9 cellular contexts compared by ENCODE assay signal in genomic region chr2:206250041-206250897, GRCh38. TPM values are rescaled to one million over a fixed set of nuclear protein-coding genes. Genes with fewer than 3 reads are reported as not detected.
DNase-seq lines count a peak whose midpoint lies in the region; ATAC-seq and FAIRE-seq lines count a peak whose summit lies in the region.
"Had no signal": no experiment of that assay in that cellular context is flagged by ENCODE, and none has a peak within 500 bp of the region (broad histone marks: within the 10 kb centered on the region; RNA-seq: fewer than 3 reads in every experiment).

No MANE protein-coding gene starts in this region.

- peaks cover 26% of the 10 kb centered on the region for H3K27me3 Mint-ChIP-seq in activated T-helper 17 cell treated with anti-CD3 and anti-CD28 coated beads, Interleukin-2, amount 50 U/mL, for 72 hours

- peak; percentile 46 for ATAC-seq in GM21528 (IDR thresholded peaks at IDR 0.05; ENCODE audit: low FRiP score, unreplicated experiment)
- peak; percentile 59 for ATAC-seq in activated T-helper 17 cell treated with anti-CD3 and anti-CD28 coated beads, Interleukin-2, amount 50 U/mL, for 72 hours (replicated peaks)
- ATAC-seq in left lobe of liver, result peak; percentile 45

- H3K4me1 Mint-ChIP-seq in activated T-helper 17 cell treated with anti-CD3 and anti-CD28 coated beads, Interleukin-2, amount 50 U/mL, for 72 hours, result peaks cover 4% of the 10 kb centered on the region

- no peak overlapping the region for H3K27ac Mint-ChIP-seq in activated T-helper 17 cell treated with anti-CD3 and anti-CD28 coated beads, Interleukin-2, amount 50 U/mL, for 72 hours

- FAIRE-seq in HTR-8/SVneo (lab: Jason Lieb, UNC), result no peak
- FAIRE-seq: GM18507 had no signal

- DNase-seq in AG20443 (ENCODE audit: low spot score) (peak; percentile 37), left lobe of liver (ENCODE audit: low spot score) (no peak), DMS53 treated with DMSO at 0.1 percent for 48 hours (lab: John Stamatoyannopoulos, UW; ENCODE audit: unreplicated experiment) (no peak), NCI-H69 (lab: John Stamatoyannopoulos, UW) (no peak), NCI-H2107 treated with DMSO at 0.1 percent for 48 hours (lab: John Stamatoyannopoulos, UW; ENCODE audit: unreplicated experiment) (no peak), HTR-8/SVneo (ENCODE audit: insufficient read length, low spot score) (no peak)

- H3K36me3 Mint-ChIP-seq in activated T-helper 17 cell treated with anti-CD3 and anti-CD28 coated beads, Interleukin-2, amount 50 U/mL, for 72 hours (ENCODE audit: low read depth), result no peaks in the 10 kb centered on the region

- peak overlapping the region; percentile 77 for H3K4me3 Mint-ChIP-seq in activated T-helper 17 cell treated with anti-CD3 and anti-CD28 coated beads, Interleukin-2, amount 50 U/mL, for 72 hours

- no peaks in the 10 kb centered on the region for H3K9me3 Mint-ChIP-seq in activated T-helper 17 cell treated with anti-CD3 and anti-CD28 coated beads, Interleukin-2, amount 50 U/mL, for 72 hours

RNA-seq across cellular contexts. Expression of gene ZDBF2, which starts 24.2 kb away (rescaled TPM):
- total RNA-seq in activated T-helper 17 cell treated with anti-CD3 and anti-CD28 coated beads, Interleukin-2, amount 50 U/mL, for 72 hours, result 10 to 100 TPM; 14.0 to 42.8 TPM
- total RNA-seq in left lobe of liver, result 4.5 TPM
